ENCODE assay signal across 21 cellular contexts in genomic region chr2:128377071-128377910, GRCh38. TPM values are rescaled to one million over a fixed set of nuclear protein-coding genes. Genes with fewer than 3 reads are reported as not detected.
DNase-seq lines count a peak whose midpoint lies in the region; ATAC-seq, FAIRE-seq and TF ChIP-seq lines count a peak whose summit lies in the region.
"Had no signal": no experiment of that assay in that cellular context is flagged by ENCODE, and none has a peak within 500 bp of the region (broad histone marks: within the 10 kb centered on the region; RNA-seq: fewer than 3 reads in every experiment).

No MANE protein-coding gene starts in this region.

- H3K4me3 Mint-ChIP-seq in activated T-helper 2 cell treated with anti-CD3 and anti-CD28 coated beads, Interferon-gamma antibody, Interleukin-2, Interleukin-4, amounts not matched to agents 10 μg/mL and 5 μg/mL and 100 μg/mL, durations not matched to agents 14 hours and 24 hours and 36 hours (ENCODE audit: low read depth), result no peak overlapping the region
- H3K4me3 Mint-ChIP-seq: activated CD4-positive, alpha-beta T cell treated with anti-CD3 and anti-CD28 coated beads, Interleukin-2, amount 10 ng/mL, durations not matched to agents 7 days and 5 days; B cell; mesothelial cell of epicardium; stimulated activated naive CD8-positive, alpha-beta T cell treated with anti-CD3 and anti-CD28 coated beads, Interleukin-15, amount 100 ng/mL, for 72 hours had no signal

- TF ChIP-seq CTCF in VCaP (conservative IDR thresholded peaks at IDR 0.05), result no peak
- TF ChIP-seq CTCF in left lung (IDR thresholded peaks at IDR 0.05), result no peak
- no peak for TF ChIP-seq CTCF in testis (IDR thresholded peaks at IDR 0.05)

- no peak for TF ChIP-seq POLR2A in testis (IDR thresholded peaks at IDR 0.05)

- no peak for FAIRE-seq in GM19239 (lab: Jason Lieb, UNC)

- ATAC-seq in left lung, result no peak
- ATAC-seq: gastrocnemius medialis; psoas muscle; stimulated activated naive CD8-positive, alpha-beta T cell treated with anti-CD3 and anti-CD28 coated beads, Interleukin-15, amount 100 ng/mL, for 72 hours had no signal

- H3K27ac ChIP-seq in VCaP (peak overlapping the region; percentile 74), left lung (no peak overlapping the region), testis (peak overlapping the region; percentile 46 to 70)
- H3K27ac ChIP-seq: gastrocnemius medialis, psoas muscle had no signal

- H3K27me3 Mint-ChIP-seq in activated T-helper 2 cell treated with anti-CD3 and anti-CD28 coated beads, Interferon-gamma antibody, Interleukin-2, Interleukin-4, amounts not matched to agents 10 μg/mL and 5 μg/mL and 100 μg/mL, durations not matched to agents 14 hours and 24 hours and 36 hours (ENCODE audit: low read depth), result no peaks in the 10 kb centered on the region
- H3K27me3 Mint-ChIP-seq: activated CD4-positive, alpha-beta T cell treated with anti-CD3 and anti-CD28 coated beads, Interleukin-2, amount 10 ng/mL, durations not matched to agents 7 days and 5 days; B cell had no signal

- peak; percentile 15 for DNase-seq in activated CD4-positive, CD25-positive, alpha-beta regulatory T cell treated with anti-CD3 and anti-CD28 coated beads, Interleukin-2, amount 50 U/mL, for 72 hours
- no peak for DNase-seq in activated CD4-positive, CD25-positive, alpha-beta regulatory T cell (lab: John Stamatoyannopoulos, UW)
- DNase-seq in left lung, result peak; percentile 25 to 54
- peak; percentile 25 for DNase-seq in testis
- no peak for DNase-seq in GM19239 (ENCODE audit: insufficient read length, low spot score)
- no peak for DNase-seq in activated CD4-positive, alpha-beta T cell treated with anti-CD3 and anti-CD28 coated beads, Interleukin-2, amount 50 U/mL, for 1 hour
- no peak for DNase-seq in activated T-helper 2 cell treated with anti-CD3 and anti-CD28 coated beads, Interferon-gamma antibody, Interleukin-2, Interleukin-4, amounts not matched to agents 10 μg/mL and 5 μg/mL and 100 μg/mL, durations not matched to agents 14 hours and 24 hours and 36 hours (ENCODE audit: low spot score)
- DNase-seq: activated CD4-positive, alpha-beta T cell treated with anti-CD3 and anti-CD28 coated beads, Interleukin-2, amount 10 ng/mL, durations not matched to agents 7 days and 5 days; activated CD8-positive, alpha-beta memory T cell treated with anti-CD3 and anti-CD28 coated beads, Interleukin-2, amount 50 U/mL, for 48 hours; central memory CD4-positive, alpha-beta T cell; effector CD4-positive, alpha-beta T cell; EL; gastrocnemius medialis; kidney glomerular epithelial cell; NCI-H1105 treated with DMSO at 0.1 percent for 48 hours; stimulated activated CD4-positive, alpha-beta T cell treated with anti-CD3 and anti-CD28 coated beads, Interleukin-4, amount 100 ng/mL, for 4 hours had no signal

- H3K36me3 ChIP-seq in left lung, result no peaks in the 10 kb centered on the region
- no peaks in the 10 kb centered on the region for H3K36me3 ChIP-seq in testis (ENCODE audit: low read depth, missing control alignments)
- H3K36me3 ChIP-seq: gastrocnemius medialis had no signal

- intact Hi-C loops in left lung (cut with DNase I) (no loop called here), testis (cut with DNase I; ENCODE audit: low total_unique reads) (no loop called here)
- intact Hi-C loops in activated T-helper 2 cell treated with anti-CD3 and anti-CD28 coated beads, Interferon-gamma antibody, Interleukin-2, Interleukin-4, amounts not matched to agents 10 μg/mL and 5 μg/mL and 100 μg/mL, durations not matched to agents 14 hours and 24 hours and 36 hours (cut with micrococcal nuclease), result no loop called here

- no peak overlapping the region for H3K27ac Mint-ChIP-seq in activated T-helper 2 cell treated with anti-CD3 and anti-CD28 coated beads, Interferon-gamma antibody, Interleukin-2, Interleukin-4, amounts not matched to agents 10 μg/mL and 5 μg/mL and 100 μg/mL, durations not matched to agents 14 hours and 24 hours and 36 hours
- H3K27ac Mint-ChIP-seq: activated CD4-positive, alpha-beta T cell treated with anti-CD3 and anti-CD28 coated beads, Interleukin-2, amount 10 ng/mL, durations not matched to agents 7 days and 5 days; B cell; stimulated activated naive CD8-positive, alpha-beta T cell treated with anti-CD3 and anti-CD28 coated beads, Interleukin-15, amount 100 ng/mL, for 72 hours had no signal

- H3K9me3 Mint-ChIP-seq in activated T-helper 2 cell treated with anti-CD3 and anti-CD28 coated beads, Interferon-gamma antibody, Interleukin-2, Interleukin-4, amounts not matched to agents 10 μg/mL and 5 μg/mL and 100 μg/mL, durations not matched to agents 14 hours and 24 hours and 36 hours, result no peaks in the 10 kb centered on the region
- H3K9me3 Mint-ChIP-seq: activated CD4-positive, alpha-beta T cell treated with anti-CD3 and anti-CD28 coated beads, Interleukin-2, amount 10 ng/mL, durations not matched to agents 7 days and 5 days; mesothelial cell of epicardium; stimulated activated naive CD8-positive, alpha-beta T cell treated with anti-CD3 and anti-CD28 coated beads, Interleukin-15, amount 100 ng/mL, for 72 hours had no signal

- H3K4me1 Mint-ChIP-seq in activated T-helper 2 cell treated with anti-CD3 and anti-CD28 coated beads, Interferon-gamma antibody, Interleukin-2, Interleukin-4, amounts not matched to agents 10 μg/mL and 5 μg/mL and 100 μg/mL, durations not matched to agents 14 hours and 24 hours and 36 hours (ENCODE audit: low read depth), result peaks cover 5% of the 10 kb centered on the region
- H3K4me1 Mint-ChIP-seq: B cell had no signal

- H3K4me1 ChIP-seq in left lung (peaks cover 19 to 42% of the 10 kb centered on the region in 2 donors), testis (peaks cover 52% of the 10 kb centered on the region)
- H3K4me1 ChIP-seq: gastrocnemius medialis, psoas muscle had no signal

- H3K27me3 ChIP-seq in left lung (no peaks in the 10 kb centered on the region), testis (no peaks in the 10 kb centered on the region)
- H3K27me3 ChIP-seq: gastrocnemius medialis had no signal

- H3K36me3 Mint-ChIP-seq in activated T-helper 2 cell treated with anti-CD3 and anti-CD28 coated beads, Interferon-gamma antibody, Interleukin-2, Interleukin-4, amounts not matched to agents 10 μg/mL and 5 μg/mL and 100 μg/mL, durations not matched to agents 14 hours and 24 hours and 36 hours (ENCODE audit: low read depth), result no peaks in the 10 kb centered on the region
- H3K36me3 Mint-ChIP-seq: mesothelial cell of epicardium had no signal

- H3K9me3 ChIP-seq in left lung, result no peaks in the 10 kb centered on the region
- no peaks in the 10 kb centered on the region for H3K9me3 ChIP-seq in testis
- H3K9me3 ChIP-seq: gastrocnemius medialis, psoas muscle had no signal

- WGBS in testis, 2 donors, result 72 to 79% methylated on average over 16 of the region's 16 CpGs

- H3K4me3 ChIP-seq in left lung (no peak overlapping the region), testis (no peak overlapping the region)
- H3K4me3 ChIP-seq: gastrocnemius medialis, psoas muscle had no signal

RNA-seq across cellular contexts. Expression of gene HS6ST1, which starts 58.6 kb away (rescaled TPM):
- 10 to 100 TPM; 30.8 to 38.0 TPM for total RNA-seq in left lung
- total RNA-seq in testis, result 100 to 1,000 TPM; 143 to 203 TPM
- polyA plus RNA-seq in testis (ENCODE audit: insufficient read depth, low read depth, low replicate concordance), result 58.7 TPM
- total RNA-seq in activated T-helper 2 cell treated with anti-CD3 and anti-CD28 coated beads, Interferon-gamma antibody, Interleukin-2, Interleukin-4, amounts not matched to agents 10 μg/mL and 5 μg/mL and 100 μg/mL, durations not matched to agents 14 hours and 24 hours and 36 hours, result 17.6 and 17.7 TPM in 2 replicates

Comparison
In these comparisons a context has a peak if more than half of its experiments do, and no peak if none do; other contexts are left out.
1. DNase-seq: peak in activated CD4-positive, CD25-positive, alpha-beta regulatory T cell treated with anti-CD3 and anti-CD28 coated beads, Interleukin-2, amount 50 U/mL, for 72 hours (single experiment), left lung (2 of 2) and testis (single experiment); none in activated CD4-positive, CD25-positive, alpha-beta regulatory T cell (0 of 4), GM19239 (single experiment), activated CD4-positive, alpha-beta T cell treated with anti-CD3 and anti-CD28 coated beads, Interleukin-2, amount 50 U/mL, for 1 hour (single experiment) and activated T-helper 2 cell treated with anti-CD3 and anti-CD28 coated beads, Interferon-gamma antibody, Interleukin-2, Interleukin-4, amounts not matched to agents 10 μg/mL and 5 μg/mL and 100 μg/mL, durations not matched to agents 14 hours and 24 hours and 36 hours (single experiment).
2. H3K27ac ChIP-seq: peak in VCaP (single experiment) and testis (2 of 2); none in left lung (0 of 2).